Comparison of ENCODE assay signal across 18 cellular contexts in the genomic region with DNA sequence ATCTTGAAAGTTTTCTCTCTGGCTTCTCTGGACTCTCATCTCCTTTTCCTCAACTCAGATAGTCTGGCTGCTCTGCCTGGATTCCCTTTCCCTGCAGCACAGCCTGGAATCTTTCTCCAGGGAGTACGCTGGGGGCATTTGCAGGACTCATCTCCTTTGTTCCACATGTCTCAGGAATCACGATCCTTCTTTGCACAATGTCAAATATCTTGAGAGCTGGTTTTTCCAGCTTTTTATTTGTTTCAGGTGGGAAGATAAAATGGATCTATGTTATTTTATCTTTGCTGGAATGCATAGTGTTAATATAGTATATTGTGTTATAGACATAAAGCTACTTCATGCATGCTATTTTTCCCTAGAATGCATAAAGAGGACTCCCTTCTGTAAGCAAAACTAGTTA.
"Had no signal": no experiment of that assay in that cellular context is flagged by ENCODE, and none has a peak within 500 bp of the region (broad histone marks: within the 10 kb centered on the region; RNA-seq: fewer than 3 reads in every experiment).

No MANE protein-coding gene starts in this region.

- H3K9me3 Mint-ChIP-seq: activated T-cell treated with anti-CD3 and anti-CD28 coated beads, Interleukin-2, amount 50 U/mL, for 24 hours had no signal

- H3K27ac ChIP-seq: suprapubic skin had no signal

- H3K4me3 ChIP-seq: suprapubic skin, uterus had no signal

- H3K4me3 Mint-ChIP-seq: activated CD8-positive, alpha-beta memory T cell treated with anti-CD3 and anti-CD28 coated beads, Interleukin-2, amount 10 ng/mL, durations not matched to agents 7 days and 5 days; activated naive CD8-positive, alpha-beta T cell treated with anti-CD3 and anti-CD28 coated beads for 36 hours; activated T-cell treated with anti-CD3 and anti-CD28 coated beads, Interleukin-2, amount 50 U/mL, for 24 hours; naive thymus-derived CD4-positive, alpha-beta T cell had no signal

- H3K36me3 ChIP-seq: suprapubic skin, uterus had no signal

- H3K27ac Mint-ChIP-seq: activated CD8-positive, alpha-beta memory T cell treated with anti-CD3 and anti-CD28 coated beads, Interleukin-2, amount 10 ng/mL, durations not matched to agents 7 days and 5 days; activated naive CD8-positive, alpha-beta T cell treated with anti-CD3 and anti-CD28 coated beads for 36 hours; activated T-cell treated with anti-CD3 and anti-CD28 coated beads, Interleukin-2, amount 50 U/mL, for 24 hours; naive thymus-derived CD4-positive, alpha-beta T cell had no signal

- H3K9me3 ChIP-seq: suprapubic skin, uterus had no signal

- H3K27me3 ChIP-seq: suprapubic skin, uterus had no signal

- DNase-seq: activated CD4-positive, alpha-beta T cell treated with anti-CD3 and anti-CD28 coated beads for 1 hour; activated CD4-positive, alpha-beta T cell treated with anti-CD3 and anti-CD28 coated beads, Interleukin-2, amount 50 U/mL, for 48 hours; activated CD8-positive, alpha-beta memory T cell treated with anti-CD3 and anti-CD28 coated beads, Interleukin-2, amount 10 ng/mL, durations not matched to agents 7 days and 5 days; activated gamma-delta T cell; activated naive CD8-positive, alpha-beta T cell treated with anti-CD3 and anti-CD28 coated beads for 36 hours; activated T-cell treated with anti-CD3 and anti-CD28 coated beads, Interleukin-2, amount 50 U/mL, for 24 hours; anterior cingulate cortex; foreskin melanocyte; hypothalamus; kidney glomerular epithelial cell; midbrain; naive thymus-derived CD4-positive, alpha-beta T cell; nucleus accumbens; stimulated activated CD4-positive, alpha-beta T cell treated with anti-CD3 and anti-CD28 coated beads, Interleukin-4, amount 100 ng/mL, for 1 hour; stimulated activated CD8-positive, alpha-beta memory T cell treated with anti-CD3 and anti-CD28 coated beads, Interleukin-4, amount 100 ng/mL, for 48 hours; stimulated activated naive CD8-positive, alpha-beta T cell treated with anti-CD3 and anti-CD28 coated beads, Interleukin-15, Interleukin-2, amounts not matched to agents 100 U/mL and 50 U/mL, for 24 hours; uterus had no signal

- H3K36me3 Mint-ChIP-seq: activated CD8-positive, alpha-beta memory T cell treated with anti-CD3 and anti-CD28 coated beads, Interleukin-2, amount 10 ng/mL, durations not matched to agents 7 days and 5 days had no signal

- H3K27me3 Mint-ChIP-seq: activated CD8-positive, alpha-beta memory T cell treated with anti-CD3 and anti-CD28 coated beads, Interleukin-2, amount 10 ng/mL, durations not matched to agents 7 days and 5 days; activated naive CD8-positive, alpha-beta T cell treated with anti-CD3 and anti-CD28 coated beads for 36 hours; activated T-cell treated with anti-CD3 and anti-CD28 coated beads, Interleukin-2, amount 50 U/mL, for 24 hours; naive thymus-derived CD4-positive, alpha-beta T cell had no signal
